ENCODE assay signal across 8 cellular contexts in genomic region chr6:149963462-149964242, GRCh38.
A peak's percentile ranks its signal among the peaks of the same experiment; 100 is the strongest.
DNase-seq lines count a peak whose midpoint lies in the region; ATAC-seq and TF ChIP-seq lines count a peak whose summit lies in the region.

Gene ULBP1, plus strand, starts transcription at chr6:149963943. Its CDS starts 107 bp downstream, at chr6:149964050.

- ATAC-seq in HG02763 (IDR thresholded peaks at IDR 0.05; ENCODE audit: unreplicated experiment) = peak; percentile 55

- H3K4me3 ChIP-seq in choroid plexus epithelial cell (ENCODE audit: low read depth, low read length) = peak within 1 kb of the TSS; percentile 46

- DNase-seq in DMS79 (lab: John Stamatoyannopoulos, UW) (peak; percentile 55), NCI-H2227 (lab: John Stamatoyannopoulos, UW; ENCODE audit: unreplicated experiment) (peak; percentile 89), choroid plexus epithelial cell (ENCODE audit: low read depth) (peak; percentile 58), left kidney (ENCODE audit: low read depth, low spot score) (peak; percentile 84), NCI-H226 (no peak)
- DNase-seq in activated CD4-positive, CD25-positive, alpha-beta regulatory T cell treated with anti-CD3 and anti-CD28 coated beads, Interleukin-2, amount 50 U/mL, for 72 hours = peak; percentile 71
- peak; percentile 84 for DNase-seq in stimulated activated CD4-positive, alpha-beta T cell treated with anti-CD3 and anti-CD28 coated beads, Interleukin-1b, Interleukin-23, amount 100 ng/mL, for 48 hours

- TF ChIP-seq CTCF in choroid plexus epithelial cell (conservative IDR thresholded peaks at IDR 0.05; ENCODE audit: low read depth, low read length) = peak; percentile 30
